In the genomic region with DNA sequence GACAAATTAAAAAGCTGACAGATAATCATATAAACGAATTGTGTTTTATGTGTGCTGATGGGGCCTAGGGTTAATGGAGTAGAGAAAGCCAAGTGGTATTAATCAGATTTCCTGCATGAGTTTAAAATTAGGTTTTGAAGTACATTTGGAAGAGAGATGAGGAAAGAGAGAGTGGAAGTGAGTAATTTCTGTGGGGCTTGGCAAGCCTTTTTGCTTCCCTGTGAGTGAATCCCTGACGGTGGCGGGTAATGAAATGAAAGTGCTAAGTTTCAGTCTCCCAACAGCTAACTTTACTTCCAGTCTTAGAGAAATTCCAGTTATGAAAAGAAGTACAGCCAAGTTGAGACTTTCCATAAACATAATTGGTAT, we compare ENCODE assay signal across 10 cellular contexts.
DNase-seq lines count a peak whose midpoint lies in the region; ATAC-seq, FAIRE-seq and TF ChIP-seq lines count a peak whose summit lies in the region.
"Had no signal": no experiment of that assay in that cellular context is flagged by ENCODE, and none has a peak within 500 bp of the region (broad histone marks: within the 10 kb centered on the region; RNA-seq: fewer than 3 reads in every experiment).

No MANE protein-coding gene starts in this region.

- H3K27ac ChIP-seq in OCI-LY3 (ENCODE audit: low read length) (no peak overlapping the region), pancreas (no peak overlapping the region)

- DNase-seq in EL (peak; percentile 68), fibroblast of pulmonary artery (ENCODE audit: low read depth) (peak; percentile 80), pancreas (peak in 1 of 6 donors; percentile 3), putamen (ENCODE audit: low spot score) (no peak), GDM1 (lab: John Stamatoyannopoulos, UW) (no peak)
- no peak for DNase-seq in stimulated activated CD4-positive, alpha-beta T cell treated with anti-CD3 and anti-CD28 coated beads, Interleukin-4, amount 100 ng/mL, for 24 hours
- DNase-seq: activated CD4-positive, alpha-beta T cell treated with anti-CD3 and anti-CD28 coated beads, Interleukin-2, amount 50 U/mL, for 48 hours; NCI-H2029 had no signal

- H3K4me1 ChIP-seq in OCI-LY3 (ENCODE audit: low read length) (peaks cover 20% of the 10 kb centered on the region), pancreas (peaks cover 0 to 7% (median 0%) of the 10 kb centered on the region in 3 donors)

- peak; percentile 67 for FAIRE-seq in pancreas (lab: Jason Lieb, UNC)

- WGBS in pancreas, 2 donors: 70 to 82% methylated on average over 3 of the region's 3 CpGs

- H3K27me3 ChIP-seq in OCI-LY3 (ENCODE audit: low read depth, low read length) (no peaks in the 10 kb centered on the region), pancreas (no peaks in the 10 kb centered on the region)

- H3K4me3 ChIP-seq in OCI-LY3 (ENCODE audit: low read length): peak overlapping the region; percentile 27; the same call in 1 of the 2 replicates
- H3K4me3 ChIP-seq in fibroblast of pulmonary artery (replicated peaks; ENCODE audit: low read depth, low read length): peak overlapping the region; percentile 48
- no peak overlapping the region for H3K4me3 ChIP-seq in pancreas

- H2AFZ ChIP-seq in OCI-LY3 (ENCODE audit: low read depth, low read length): no peak overlapping the region

- ATAC-seq in pancreas (peak in 3 of 4 donors; percentile 49 to 68 (median 58)), HG03521 (IDR thresholded peaks at IDR 0.05; ENCODE audit: unreplicated experiment) (no peak)

- 0 out of 2 replicates have a peak, but pooled peaks cover 7% of the 10 kb centered on the region for H4K20me1 ChIP-seq in OCI-LY3 (ENCODE audit: insufficient read depth, low read length)

- no peak for TF ChIP-seq CTCF in OCI-LY3 (IDR thresholded peaks at IDR 0.05; ENCODE audit: low read depth, low read length)
- no peak for TF ChIP-seq CTCF in fibroblast of pulmonary artery (IDR thresholded peaks at IDR 0.05; ENCODE audit: low read length, missing control alignments)
- no peak for TF ChIP-seq CTCF in pancreas (IDR thresholded peaks at IDR 0.05)

- H3K4me2 ChIP-seq in OCI-LY3 (ENCODE audit: low read length): peak overlapping the region; percentile 57

- intact Hi-C loops in pancreas (cut with DNase I): no loop called here

- H3K36me3 ChIP-seq in OCI-LY3 (replicated peaks; ENCODE audit: low read depth, low read length) (no peaks in the 10 kb centered on the region), pancreas (no peaks in the 10 kb centered on the region)

- no peaks in the 10 kb centered on the region for H3K79me2 ChIP-seq in OCI-LY3 (ENCODE audit: low read length)

- H3K9ac ChIP-seq in OCI-LY3 (ENCODE audit: low read length): no peak overlapping the region

- H3K9me3 ChIP-seq in OCI-LY3 (ENCODE audit: insufficient read depth, low read length): no peaks in the 10 kb centered on the region
- H3K9me3 ChIP-seq in pancreas: no peaks in the 10 kb centered on the region

Comparison
In these comparisons a context has a peak if more than half of its experiments do, and no peak if none do; other contexts are left out.
1. DNase-seq: peak in EL (single experiment) and fibroblast of pulmonary artery (single experiment); none in stimulated activated CD4-positive, alpha-beta T cell treated with anti-CD3 and anti-CD28 coated beads, Interleukin-4, amount 100 ng/mL, for 24 hours (single experiment), putamen (single experiment) and GDM1 (single experiment).
2. H3K4me3 ChIP-seq: peak in OCI-LY3 (single experiment) and fibroblast of pulmonary artery (single experiment); none in pancreas (0 of 4).